9 cellular contexts compared by ENCODE assay signal in the genomic region with DNA sequence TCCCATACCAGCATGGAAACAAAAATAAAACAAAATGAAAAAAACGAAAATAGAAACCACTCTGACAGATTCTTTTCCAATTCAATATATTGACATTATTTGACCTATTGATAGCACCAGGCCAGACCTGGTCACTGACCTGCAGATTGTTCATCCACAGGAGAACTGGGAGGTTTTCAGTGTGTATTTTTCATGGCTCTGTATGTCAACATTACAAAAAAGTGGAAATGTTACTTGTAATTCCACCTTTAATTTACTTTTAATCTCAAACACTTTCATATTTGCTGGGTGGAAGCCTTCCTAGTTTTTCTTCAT. TPM values are rescaled to one million over a fixed set of nuclear protein-coding genes. Genes with fewer than 3 reads are reported as not detected.
DNase-seq lines count a peak whose midpoint lies in the region; ATAC-seq and TF ChIP-seq lines count a peak whose summit lies in the region.
"Had no signal": no experiment of that assay in that cellular context is flagged by ENCODE, and none has a peak within 500 bp of the region (broad histone marks: within the 10 kb centered on the region; RNA-seq: fewer than 3 reads in every experiment).

No MANE protein-coding gene starts in this region.

- ATAC-seq in HG03066 (IDR thresholded peaks at IDR 0.05; ENCODE audit: low read depth, unreplicated experiment) (peak; percentile 7), GM21447 (IDR thresholded peaks at IDR 0.05; ENCODE audit: unreplicated experiment) (no peak)

- H3K9me3 Mint-ChIP-seq in T-helper 1 cell treated with Interleukin-12 subunit alpha and Interleukin-12 subunit beta and Interleukin-4 antibody, amounts not matched to agents 30 μg/mL and 1 μg/mL, for 36 hours = no peaks in the 10 kb centered on the region
- H3K9me3 Mint-ChIP-seq in activated naive CD8-positive, alpha-beta T cell treated with anti-CD3 and anti-CD28 coated beads for 36 hours = no peaks in the 10 kb centered on the region

- H3K4me3 ChIP-seq in spleen = peak overlapping the region in 1 of 8 donors; percentile 56

- no peaks in the 10 kb centered on the region for H3K36me3 Mint-ChIP-seq in T-helper 1 cell treated with Interleukin-12 subunit alpha and Interleukin-12 subunit beta and Interleukin-4 antibody, amounts not matched to agents 30 μg/mL and 1 μg/mL, for 36 hours (ENCODE audit: low read depth)
- H3K36me3 Mint-ChIP-seq in activated naive CD8-positive, alpha-beta T cell treated with anti-CD3 and anti-CD28 coated beads for 36 hours = no peaks in the 10 kb centered on the region

- H3K9me3 ChIP-seq in spleen = no peaks in the 10 kb centered on the region

- 12 to 27% (median 21%) methylated on average over 1 of the region's 1 CpG for WGBS in spleen, 5 donors

- H3K27me3 ChIP-seq in spleen (replicated peaks in 1 of 7) = no peaks in the 10 kb centered on the region

- no peaks in the 10 kb centered on the region for H3K36me3 ChIP-seq in spleen

- peaks cover 9 to 66% (median 51%) of the 10 kb centered on the region in 6 donors for H3K4me1 ChIP-seq in spleen

- no peaks in the 10 kb centered on the region for H3K27me3 Mint-ChIP-seq in T-helper 1 cell treated with Interleukin-12 subunit alpha and Interleukin-12 subunit beta and Interleukin-4 antibody, amounts not matched to agents 30 μg/mL and 1 μg/mL, for 36 hours (ENCODE audit: low read depth)
- no peaks in the 10 kb centered on the region for H3K27me3 Mint-ChIP-seq in activated naive CD8-positive, alpha-beta T cell treated with anti-CD3 and anti-CD28 coated beads for 36 hours

- peak overlapping the region in 5 of 8 donors; percentile 41 to 85 (median 78) for H3K27ac ChIP-seq in spleen
- H3K27ac ChIP-seq: 22Rv1 had no signal

- no peak for DNase-seq in T-helper 1 cell
- DNase-seq in activated naive CD8-positive, alpha-beta T cell treated with anti-CD3 and anti-CD28 coated beads for 36 hours = no peak
- no peak for DNase-seq in spleen
- no peak for DNase-seq in hypothalamus (lab: John Stamatoyannopoulos, UW)
- DNase-seq in HPDE6-E6E7 (ENCODE audit: extremely low spot score) = no peak

- peak overlapping the region; percentile 72 for H3K4me3 Mint-ChIP-seq in T-helper 1 cell treated with Interleukin-12 subunit alpha and Interleukin-12 subunit beta and Interleukin-4 antibody, amounts not matched to agents 30 μg/mL and 1 μg/mL, for 36 hours
- H3K4me3 Mint-ChIP-seq in activated naive CD8-positive, alpha-beta T cell treated with anti-CD3 and anti-CD28 coated beads for 36 hours = peak overlapping the region; percentile 62

- H3K27ac Mint-ChIP-seq in T-helper 1 cell treated with Interleukin-12 subunit alpha and Interleukin-12 subunit beta and Interleukin-4 antibody, amounts not matched to agents 30 μg/mL and 1 μg/mL, for 36 hours = peak overlapping the region; percentile 94
- peak overlapping the region; percentile 85 for H3K27ac Mint-ChIP-seq in activated naive CD8-positive, alpha-beta T cell treated with anti-CD3 and anti-CD28 coated beads for 36 hours

- intact Hi-C loops in spleen (cut with DNase I; ENCODE audit: low total_unique reads) = no loop called here

- peaks cover 45% of the 10 kb centered on the region for H3K4me1 Mint-ChIP-seq in T-helper 1 cell treated with Interleukin-12 subunit alpha and Interleukin-12 subunit beta and Interleukin-4 antibody, amounts not matched to agents 30 μg/mL and 1 μg/mL, for 36 hours (ENCODE audit: low read depth)
- peaks cover 35% of the 10 kb centered on the region for H3K4me1 Mint-ChIP-seq in activated naive CD8-positive, alpha-beta T cell treated with anti-CD3 and anti-CD28 coated beads for 36 hours

- no peak for TF ChIP-seq POLR2A in spleen (IDR thresholded peaks at IDR 0.05)

- no peak for TF ChIP-seq CTCF in spleen (IDR thresholded peaks at IDR 0.05 in 8 of 11, conservative IDR thresholded peaks at IDR 0.05 in 3 of 11)

RNA-seq across cellular contexts. Expression of a gene that starts 2.9 kb away (rescaled TPM):
- total RNA-seq in activated naive CD8-positive, alpha-beta T cell treated with anti-CD3 and anti-CD28 coated beads for 36 hours = under 1 TPM in 1 of 2 experiments, not detected in 1; 0.28 TPM
- total RNA-seq in spleen = 1 to 10 TPM in 2 of 7 donors, under 1 TPM in 4, not detected in 1; 0.43 to 3.0 (median 0.79) TPM
- polyA plus RNA-seq in spleen = 1 to 10 TPM in 1 of 3 donors, under 1 TPM in 2; 0.26 to 1.1 (median 0.46) TPM

RNA-seq across cellular contexts. Expression of a gene that starts 43.0 kb away (rescaled TPM):
- total RNA-seq in activated naive CD8-positive, alpha-beta T cell treated with anti-CD3 and anti-CD28 coated beads for 36 hours = 10 to 100 TPM; 55.6 to 56.6 TPM
- 10 to 100 TPM; 24.2 to 40.5 (median 31.1) TPM for total RNA-seq in spleen
- 10 to 100 TPM; 47.5 to 95.6 (median 62.8) TPM for polyA plus RNA-seq in spleen

RNA-seq across cellular contexts. Expression of a gene that starts 55.3 kb away (rescaled TPM):
- total RNA-seq in activated naive CD8-positive, alpha-beta T cell treated with anti-CD3 and anti-CD28 coated beads for 36 hours = 100 to 1,000 TPM; 236 to 244 TPM
- 100 to 1,000 TPM in 1 of 7 donors, 10 to 100 TPM in 6; 59.3 to 108 (median 81.0) TPM for total RNA-seq in spleen
- polyA plus RNA-seq in spleen = 10 to 100 TPM; 19.0 to 32.5 (median 19.1) TPM
